ENCODE assay signal across 8 cellular contexts in genomic region chr10:124708922-124709520, GRCh38. TPM values are rescaled to one million over a fixed set of nuclear protein-coding genes. Genes with fewer than 3 reads are reported as not detected.
A peak's percentile ranks its signal among the peaks of the same experiment; 100 is the strongest.
DNase-seq lines count a peak whose midpoint lies in the region; ATAC-seq lines count a peak whose summit lies in the region.
"Had no signal": no experiment of that assay in that cellular context is flagged by ENCODE, and none has a peak within 500 bp of the region (broad histone marks: within the 10 kb centered on the region; RNA-seq: fewer than 3 reads in every experiment).

No MANE protein-coding gene starts in this region.

- H3K4me1 Mint-ChIP-seq in activated CD4-positive, alpha-beta memory T cell treated with anti-CD3 and anti-CD28 coated beads, Interleukin-2, amount 10 ng/mL, durations not matched to agents 7 days and 5 days, result peaks cover 88% of the 10 kb centered on the region
- H3K4me1 Mint-ChIP-seq in stimulated activated naive B cell treated with anti-CD40 and anti-IgM and Interleukin-4, amounts not matched to agents 10 μg/mL and 1 μg/mL and 100 μg/mL, for 72 hours, result peaks cover 74 to 90% of the 10 kb centered on the region in 2 donors

- POLR2A ChIA-PET in activated CD4-positive, alpha-beta memory T cell treated with anti-CD3 and anti-CD28 coated beads, Interleukin-2, amount 10 ng/mL, durations not matched to agents 7 days and 5 days (lab: Charles Lee), result interaction anchor here (0.8 to 15.0 kb wide), 7 partner anchors 10 to 33 kb away, joined by 4 to 460 read pairs (median 6); no protein-coding TSS in a partner anchor

- peaks cover 37% of the 10 kb centered on the region for H3K36me3 Mint-ChIP-seq in activated CD4-positive, alpha-beta memory T cell treated with anti-CD3 and anti-CD28 coated beads, Interleukin-2, amount 10 ng/mL, durations not matched to agents 7 days and 5 days (ENCODE audit: low read depth)
- peaks cover 12 to 35% of the 10 kb centered on the region in 2 donors for H3K36me3 Mint-ChIP-seq in stimulated activated naive B cell treated with anti-CD40 and anti-IgM and Interleukin-4, amounts not matched to agents 10 μg/mL and 1 μg/mL and 100 μg/mL, for 72 hours

- H3K9me3 Mint-ChIP-seq in activated CD4-positive, alpha-beta memory T cell treated with anti-CD3 and anti-CD28 coated beads, Interleukin-2, amount 10 ng/mL, durations not matched to agents 7 days and 5 days, result no peaks in the 10 kb centered on the region
- H3K9me3 Mint-ChIP-seq in stimulated activated naive B cell treated with anti-CD40 and anti-IgM and Interleukin-4, amounts not matched to agents 10 μg/mL and 1 μg/mL and 100 μg/mL, for 72 hours, result no peaks in the 10 kb centered on the region

- H3K27me3 Mint-ChIP-seq in activated CD4-positive, alpha-beta memory T cell treated with anti-CD3 and anti-CD28 coated beads, Interleukin-2, amount 10 ng/mL, durations not matched to agents 7 days and 5 days, result no peaks in the 10 kb centered on the region
- H3K27me3 Mint-ChIP-seq in stimulated activated naive B cell treated with anti-CD40 and anti-IgM and Interleukin-4, amounts not matched to agents 10 μg/mL and 1 μg/mL and 100 μg/mL, for 72 hours, result no peaks in the 10 kb centered on the region

- H3K4me3 Mint-ChIP-seq in activated CD4-positive, alpha-beta memory T cell treated with anti-CD3 and anti-CD28 coated beads, Interleukin-2, amount 10 ng/mL, durations not matched to agents 7 days and 5 days, result no peak overlapping the region
- H3K4me3 Mint-ChIP-seq in stimulated activated naive B cell treated with anti-CD40 and anti-IgM and Interleukin-4, amounts not matched to agents 10 μg/mL and 1 μg/mL and 100 μg/mL, for 72 hours, result no peak overlapping the region

- no peak for ATAC-seq in stimulated activated naive B cell treated with anti-CD40 and anti-IgM and Interleukin-4, amounts not matched to agents 10 μg/mL and 1 μg/mL and 100 μg/mL, for 72 hours (replicated peaks)
- ATAC-seq in HG03354 (IDR thresholded peaks at IDR 0.05; ENCODE audit: poor library complexity, severe bottlenecking, unreplicated experiment) (no peak), GM21528 (IDR thresholded peaks at IDR 0.05; ENCODE audit: low FRiP score, unreplicated experiment) (no peak)

- H3K9me3 ChIP-seq in KOPT-K1 (ENCODE audit: insufficient read depth, low read length, poor library complexity, severe bottlenecking), result no peaks in the 10 kb centered on the region

- peak overlapping the region; percentile 64 for H3K27ac Mint-ChIP-seq in activated CD4-positive, alpha-beta memory T cell treated with anti-CD3 and anti-CD28 coated beads, Interleukin-2, amount 10 ng/mL, durations not matched to agents 7 days and 5 days
- H3K27ac Mint-ChIP-seq in stimulated activated naive B cell treated with anti-CD40 and anti-IgM and Interleukin-4, amounts not matched to agents 10 μg/mL and 1 μg/mL and 100 μg/mL, for 72 hours, result peak overlapping the region; percentile 80

- CTCF ChIA-PET in activated CD4-positive, alpha-beta memory T cell treated with anti-CD3 and anti-CD28 coated beads, Interleukin-2, amount 10 ng/mL, durations not matched to agents 7 days and 5 days (lab: Charles Lee), result interaction anchor here (1.0 to 11.4 kb wide), 4 partner anchors 9 to 32 kb away, joined by 3 to 162 read pairs (median 12); no protein-coding TSS in a partner anchor

- no peaks in the 10 kb centered on the region for H3K27me3 ChIP-seq in layer of hippocampus (ENCODE audit: control insufficient read depth, insufficient read depth, low read length)

- H3K36me3 ChIP-seq in KOPT-K1 (ENCODE audit: insufficient read depth, low read length), result peaks cover 19% of the 10 kb centered on the region; the same call in 1 of the 2 replicates

- no peak for DNase-seq in activated CD4-positive, alpha-beta memory T cell treated with anti-CD3 and anti-CD28 coated beads, Interleukin-2, amount 10 ng/mL, durations not matched to agents 7 days and 5 days
- no peak for DNase-seq in stimulated activated naive B cell treated with anti-CD40 and anti-IgM and Interleukin-4, amounts not matched to agents 10 μg/mL and 1 μg/mL and 100 μg/mL, for 72 hours
- DNase-seq in globus pallidus (ENCODE audit: low spot score), result no peak
- DNase-seq: stimulated activated CD4-positive, alpha-beta T cell treated with anti-CD3 and anti-CD28 coated beads, Interleukin-2, amount 100 ng/mL, for 48 hours had no signal

- H3K27ac ChIP-seq in KOPT-K1 (ENCODE audit: low read depth, low read length, poor library complexity, severe bottlenecking), result peak overlapping the region; percentile 18
- peak overlapping the region; percentile 74 for H3K27ac ChIP-seq in layer of hippocampus (ENCODE audit: low read depth, low read length)

RNA-seq across cellular contexts. Expression of gene FAM53B, which starts 35.2 kb away (rescaled TPM):
- 10 to 100 TPM; 44.9 to 46.6 TPM for total RNA-seq in activated CD4-positive, alpha-beta memory T cell treated with anti-CD3 and anti-CD28 coated beads, Interleukin-2, amount 10 ng/mL, durations not matched to agents 7 days and 5 days
